24 cellular contexts compared by ENCODE assay signal in genomic region chr3:43077708-43078107, GRCh38.
"Had no signal": no experiment of that assay in that cellular context is flagged by ENCODE, and none has a peak within 500 bp of the region (broad histone marks: within the 10 kb centered on the region; RNA-seq: fewer than 3 reads in every experiment).

No MANE protein-coding gene starts in this region.

- ATAC-seq: foreskin keratinocyte, gastroesophageal sphincter, heart left ventricle, left colon, left lobe of liver, lower lobe of right lung, mucosa of descending colon had no signal

- H3K9me3 ChIP-seq: esophagus muscularis mucosa, gastroesophageal sphincter, left ventricle myocardium inferior, lower lobe of right lung, mucosa of descending colon had no signal

- H3K4me3 ChIP-seq: coronary artery, dorsolateral prefrontal cortex, esophagus muscularis mucosa, gastroesophageal sphincter, heart left ventricle, hepatocyte, left ventricle myocardium inferior, lower lobe of right lung, mucosa of descending colon had no signal

- H3K27ac Mint-ChIP-seq: mesothelial cell of epicardium had no signal

- H3K4me3 Mint-ChIP-seq: immature natural killer cell, mesothelial cell of epicardium, naive B cell had no signal

- H3K4me1 Mint-ChIP-seq: immature natural killer cell, naive B cell had no signal

- H2AFZ ChIP-seq: hepatocyte had no signal

- H3K27ac ChIP-seq: coronary artery, esophagus muscularis mucosa, foreskin keratinocyte, gastroesophageal sphincter, heart left ventricle, hepatocyte, left ventricle myocardium inferior, lower lobe of right lung had no signal

- DNase-seq: dermis blood vessel endothelial cell; dorsolateral prefrontal cortex; effector CD4-positive, alpha-beta T cell; effector memory CD4-positive, alpha-beta T cell; foreskin keratinocyte; heart left ventricle; immature natural killer cell; kidney; kidney glomerular epithelial cell; left colon; left ventricle myocardium inferior; lower lobe of right lung; mesenchymal stem cell; mucosa of descending colon; naive B cell had no signal

- H3K27me3 ChIP-seq: dorsolateral prefrontal cortex, esophagus muscularis mucosa, foreskin keratinocyte, gastroesophageal sphincter, heart left ventricle, hepatocyte had no signal

- H3K9me3 Mint-ChIP-seq: mesothelial cell of epicardium had no signal

- H3K4me1 ChIP-seq: esophagus muscularis mucosa, foreskin keratinocyte, heart left ventricle, left ventricle myocardium inferior, lower lobe of right lung had no signal

- H3K4me2 ChIP-seq: hepatocyte had no signal

- FAIRE-seq: colon, endothelial cell of umbilical vein, frontal cortex, kidney had no signal

- H3K79me2 ChIP-seq: hepatocyte had no signal
